8 cellular contexts compared by ENCODE assay signal in the genomic region with DNA sequence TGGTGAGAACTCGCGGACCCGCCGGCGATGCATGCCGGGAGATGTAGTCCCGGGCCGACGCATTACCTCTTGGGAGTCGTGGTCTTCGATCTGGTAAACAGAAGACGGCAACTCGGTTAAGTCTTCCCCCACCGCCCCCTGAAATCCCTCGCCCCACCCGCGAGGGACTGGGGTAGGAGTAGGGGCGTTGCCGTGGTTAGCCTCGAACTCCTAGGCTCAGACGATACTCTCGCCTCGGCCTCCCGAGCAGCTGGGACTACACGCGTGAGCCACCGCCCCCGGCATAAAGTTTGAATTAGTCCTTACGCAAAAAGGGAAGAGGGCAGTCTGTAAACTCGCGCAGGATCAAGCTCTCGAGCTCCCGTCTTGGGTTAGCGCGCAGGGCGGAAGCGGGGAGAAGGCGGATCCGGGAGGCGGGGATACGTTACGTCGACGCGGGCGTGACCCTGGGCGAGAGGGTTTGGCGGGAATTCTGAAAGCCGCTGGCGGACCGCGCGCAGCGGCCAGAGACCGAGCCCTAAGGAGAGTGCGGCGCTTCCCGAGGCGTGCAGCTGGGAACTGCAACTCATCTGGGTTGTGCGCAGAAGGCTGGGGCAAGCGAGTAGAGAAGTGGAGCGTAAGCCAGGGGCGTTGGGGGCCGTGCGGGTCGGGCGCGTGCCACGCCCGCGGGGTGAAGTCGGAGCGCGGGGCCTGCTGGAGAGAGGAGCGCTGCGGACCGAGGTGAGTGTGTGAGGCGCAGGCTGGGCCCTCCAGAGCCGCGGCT. TPM values are rescaled to one million over a fixed set of nuclear protein-coding genes. Genes with fewer than 3 reads are reported as not detected.
A peak's percentile ranks its signal among the peaks of the same experiment; 100 is the strongest.
DNase-seq lines count a peak whose midpoint lies in the region; ATAC-seq and TF ChIP-seq lines count a peak whose summit lies in the region.

Gene RAD51, plus strand, starts transcription at position 469 of the 763 bp plus-strand sequence. CDS start 3,585 bp downstream, outside the sequence.

- H2AFZ ChIP-seq in PC-9: peak within 1 kb of the TSS; percentile 83

- CTCF ChIA-PET in PC-9 (lab: Charles Lee): interaction anchor here (0.6 to 1.3 kb wide), 2 partner anchors 104 to 105 kb away, joined by 3 to 7 read pairs; no protein-coding TSS in a partner anchor

- TF ChIP-seq CTCF in PC-9 (conservative IDR thresholded peaks at IDR 0.05): no peak

- H3K4me3 ChIP-seq in PC-9 (peak within 1 kb of the TSS; percentile 88), mucosa of rectum (ENCODE audit: low read length in 2 of 2) (peak within 1 kb of the TSS; percentile 95 to 98)

- ATAC-seq in GM21717 (IDR thresholded peaks at IDR 0.05; ENCODE audit: unreplicated experiment): peak; percentile 80

- H3K9me2 ChIP-seq in PC-9 (ENCODE audit: insufficient read depth): no peaks in the 10 kb centered on the region

- H3K4me1 ChIP-seq in PC-9 (replicated peaks; ENCODE audit: insufficient read depth): peaks cover 19% of the 10 kb centered on the region
- H3K4me1 ChIP-seq in mucosa of rectum (ENCODE audit: control insufficient read depth in 2 of 2, insufficient read depth in 2 of 2, low read length in 2 of 2): peaks cover 15 to 20% of the 10 kb centered on the region in 2 donors

- no TSS peak for BruUV-seq in PC-9 (replicated peaks; lab: Mats Ljungman, UMichigan)

- peak within 1 kb of the TSS; percentile 98 to 99 for H3K9ac ChIP-seq in mucosa of rectum (ENCODE audit: low read depth in 1 of 2, low read length in 2 of 2)

- in situ Hi-C loops in KBM-7 (cut with MboI; ENCODE audit: low pct_unique_long_range_greater_than_20kb, low sequenced_read_pairs): no loop called here

- peak; percentile 96 for DNase-seq in DMS53 (lab: John Stamatoyannopoulos, UW)
- peak; percentile 97 for DNase-seq in KBM-7
- DNase-seq in PC-9: peak; percentile 83 to 90
- DNase-seq in activated T-cell treated with anti-CD3 and anti-CD28 coated beads, Interleukin-2, amount 50 U/mL, for 1 hour: peak; percentile 92
- peak; percentile 94 to 96 for DNase-seq in erythroblast (lab: John Stamatoyannopoulos, UW)
- peak; percentile 81 to 83 for DNase-seq in stimulated activated CD8-positive, alpha-beta memory T cell treated with anti-CD3 and anti-CD28 coated beads, Interleukin-4, amount 100 ng/mL, for 4 hours (ENCODE audit: low read depth in 2 of 2, low spot score in 1 of 2)

- peak; percentile 93 for TF ChIP-seq POLR2A in erythroblast (IDR thresholded peaks at IDR 0.05; ENCODE audit: low read length)

- POLR2A ChIA-PET in PC-9 (lab: Charles Lee; ENCODE audit: unreplicated experiment): interaction anchor here (0.6 to 0.8 kb wide), 3 partner anchors 56 to 167 kb away, joined by 3 to 10 read pairs (median 8); no protein-coding TSS in a partner anchor

- H4K20me1 ChIP-seq in PC-9 (ENCODE audit: insufficient read depth): no peaks in the 10 kb centered on the region

- H3K27ac ChIP-seq in PC-9 (peak within 1 kb of the TSS; percentile 78), mucosa of rectum (ENCODE audit: low read depth in 2 of 2, low read length in 2 of 2) (peak within 1 kb of the TSS; percentile 100)

- peak within 1 kb of the TSS; percentile 77 for H3K4me2 ChIP-seq in PC-9

- intact Hi-C loops in PC-9 (cut with micrococcal nuclease; ENCODE audit: unreplicated experiment): loop anchor here (2.0 kb wide), 1 partner anchor 82 kb away; no protein-coding TSS in a partner anchor

- peaks cover 18% of the 10 kb centered on the region for H3K79me2 ChIP-seq in PC-9 (ENCODE audit: low read depth)

- no peaks in the 10 kb centered on the region for H3K27me3 ChIP-seq in PC-9 (ENCODE audit: insufficient read depth, low read depth)
- no peaks in the 10 kb centered on the region for H3K27me3 ChIP-seq in mucosa of rectum (ENCODE audit: control insufficient read depth in 2 of 2, insufficient read depth in 2 of 2, low read length in 2 of 2)

- peaks cover 6% of the 10 kb centered on the region for H3F3A ChIP-seq in PC-9 (ENCODE audit: insufficient read depth, low read depth)

- H3K36me3 ChIP-seq in PC-9 (ENCODE audit: low read depth): no peaks in the 10 kb centered on the region
- H3K36me3 ChIP-seq in mucosa of rectum (ENCODE audit: control insufficient read depth in 2 of 2, insufficient read depth in 2 of 2, low read length in 2 of 2): no peaks in the 10 kb centered on the region

- H3K9me3 ChIP-seq in PC-9 (ENCODE audit: insufficient read depth, low read depth): no peaks in the 10 kb centered on the region
- H3K9me3 ChIP-seq in mucosa of rectum (ENCODE audit: control insufficient read depth in 2 of 2, low read length in 2 of 2): no peaks in the 10 kb centered on the region

RNA-seq across cellular contexts. Expression of gene RAD51, which starts in this region (rescaled TPM):
- total RNA-seq in PC-9 (2021): 19.8 and 22.5 TPM in 2 replicates

Comparison
In these comparisons a context has a peak if more than half of its experiments do, and no peak if none do; other contexts are left out.
1. Peak in every context shown above with its lines: DNase-seq, ATAC-seq, H3K4me3 ChIP-seq and H3K27ac ChIP-seq.